ENCODE assay signal across 1 cellular context in the genomic region with DNA sequence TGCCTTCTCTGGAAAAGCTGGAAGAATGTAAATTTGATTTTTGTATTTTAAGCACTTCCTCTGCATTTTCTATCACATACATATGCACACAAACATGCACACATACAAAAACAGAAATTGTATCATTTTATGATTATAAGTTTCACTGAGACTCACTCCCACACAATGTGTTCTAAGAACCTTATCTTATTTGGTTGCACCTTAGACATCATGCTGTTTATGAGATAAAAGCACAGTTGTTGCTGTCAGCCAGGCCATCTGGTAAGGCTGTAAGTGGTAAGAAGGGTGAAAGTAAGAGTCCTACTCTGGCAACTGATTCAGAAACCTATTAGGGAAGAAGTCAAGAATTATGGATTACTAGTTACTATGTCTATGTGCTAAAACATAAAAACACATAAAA.
TF ChIP-seq lines count a peak whose summit lies in the region.

No MANE protein-coding gene starts in this region.

TF ChIP-seq in K562, 482 proteins besides CTCF, POLR2A, EP300 and RAD21 (continued from another document and continues in another):
- TF ChIP-seq, protein P1, sequence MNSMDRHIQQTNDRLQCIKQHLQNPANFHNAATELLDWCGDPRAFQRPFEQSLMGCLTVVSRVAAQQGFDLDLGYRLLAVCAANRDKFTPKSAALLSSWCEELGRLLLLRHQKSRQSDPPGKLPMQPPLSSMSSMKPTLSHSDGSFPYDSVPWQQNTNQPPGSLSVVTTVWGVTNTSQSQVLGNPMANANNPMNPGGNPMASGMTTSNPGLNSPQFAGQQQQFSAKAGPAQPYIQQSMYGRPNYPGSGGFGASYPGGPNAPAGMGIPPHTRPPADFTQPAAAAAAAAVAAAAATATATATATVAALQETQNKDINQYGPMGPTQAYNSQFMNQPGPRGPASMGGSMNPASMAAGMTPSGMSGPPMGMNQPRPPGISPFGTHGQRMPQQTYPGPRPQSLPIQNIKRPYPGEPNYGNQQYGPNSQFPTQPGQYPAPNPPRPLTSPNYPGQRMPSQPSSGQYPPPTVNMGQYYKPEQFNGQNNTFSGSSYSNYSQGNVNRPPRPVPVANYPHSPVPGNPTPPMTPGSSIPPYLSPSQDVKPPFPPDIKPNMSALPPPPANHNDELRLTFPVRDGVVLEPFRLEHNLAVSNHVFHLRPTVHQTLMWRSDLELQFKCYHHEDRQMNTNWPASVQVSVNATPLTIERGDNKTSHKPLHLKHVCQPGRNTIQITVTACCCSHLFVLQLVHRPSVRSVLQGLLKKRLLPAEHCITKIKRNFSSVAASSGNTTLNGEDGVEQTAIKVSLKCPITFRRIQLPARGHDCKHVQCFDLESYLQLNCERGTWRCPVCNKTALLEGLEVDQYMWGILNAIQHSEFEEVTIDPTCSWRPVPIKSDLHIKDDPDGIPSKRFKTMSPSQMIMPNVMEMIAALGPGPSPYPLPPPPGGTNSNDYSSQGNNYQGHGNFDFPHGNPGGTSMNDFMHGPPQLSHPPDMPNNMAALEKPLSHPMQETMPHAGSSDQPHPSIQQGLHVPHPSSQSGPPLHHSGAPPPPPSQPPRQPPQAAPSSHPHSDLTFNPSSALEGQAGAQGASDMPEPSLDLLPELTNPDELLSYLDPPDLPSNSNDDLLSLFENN (IDR thresholded peaks at IDR 0.05; ENCODE audit: low read depth in 2 of 2, low read length in 2 of 2): peak in 1 of 2 experiments; percentile 86; a peak in 2 of 4 replicates
- TF ChIP-seq FOSL1 (tag; conservative IDR thresholded peaks at IDR 0.05) (peak; percentile 55), ZKSCAN1 (IDR thresholded peaks at IDR 0.05; ENCODE audit: low read depth, low read length) (0 out of 2 replicates have a peak, but pooled peaks have one; percentile 62), DPF2 (IDR thresholded peaks at IDR 0.05) (peak; percentile 98), ZNF766 (CRISPR knock-in tag; conservative IDR thresholded peaks at IDR 0.05) (peak; percentile 51; the same call in 1 of the 2 replicates), CXXC5 (CRISPR knock-in tag; IDR thresholded peaks at IDR 0.05) (0 out of 2 replicates have a peak, but pooled peaks have one; percentile 21), HSF4 (CRISPR knock-in tag; IDR thresholded peaks at IDR 0.05; ENCODE audit: borderline replicate concordance) (no peak), YY1 (IDR thresholded peaks at IDR 0.05; ENCODE audit: borderline replicate concordance in 1 of 3, control insufficient read depth in 1 of 3, extremely low read depth in 1 of 3, insufficient read depth in 3 of 3, insufficient read length in 1 of 3, insufficient replicate concordance in 2 of 3, low read depth in 1 of 3, low read length in 2 of 3) (no peak), CCNT2 (IDR thresholded peaks at IDR 0.05; ENCODE audit: borderline replicate concordance, extremely low read depth, insufficient read length, low read depth, low read length) (peak; percentile 65), HDAC3 (IDR thresholded peaks at IDR 0.05; ENCODE audit: borderline replicate concordance, partially characterized antibody) (peak; percentile 88), ETV6 (IDR thresholded peaks at IDR 0.05; ENCODE audit: borderline replicate concordance in 1 of 2, low read depth in 2 of 2, low read length in 1 of 2) (peak in 1 of 2 experiments; percentile 71; a peak in 2 of 4 replicates), ETV6 (CRISPR knock-in tag; IDR thresholded peaks at IDR 0.05; ENCODE audit: borderline replicate concordance) (no peak), GTF2E2 (tag; IDR thresholded peaks at IDR 0.05) (no peak), RBM15 (IDR thresholded peaks at IDR 0.05; ENCODE audit: insufficient read depth, low read length) (no peak), TCF7 (IDR thresholded peaks at IDR 0.05; ENCODE audit: borderline replicate concordance) (no peak), TRIM24 (IDR thresholded peaks at IDR 0.05) (peak; percentile 98), CREBBP (IDR thresholded peaks at IDR 0.05; ENCODE audit: low read depth, low read length) (no peak), ARHGAP35 (IDR thresholded peaks at IDR 0.05; ENCODE audit: partially characterized antibody) (no peak), ILF3 (IDR thresholded peaks at IDR 0.05; ENCODE audit: borderline replicate concordance) (no peak; the same call in 1 of the 2 replicates), NBN (IDR thresholded peaks at IDR 0.05; ENCODE audit: low read depth) (peak; percentile 85), TAL1 (IDR thresholded peaks at IDR 0.05) (peak; percentile 96), RNF2 (IDR thresholded peaks at IDR 0.05) (peak; percentile 76; the same call in 1 of the 2 replicates), ZNF316 (IDR thresholded peaks at IDR 0.05) (no peak), LEF1 (IDR thresholded peaks at IDR 0.05) (peak; percentile 78), MEIS2 (IDR thresholded peaks at IDR 0.05; ENCODE audit: partially characterized antibody) (peak; percentile 62), HDAC1 (IDR thresholded peaks at IDR 0.05) (peak in 1 of 2 experiments; percentile 70; a peak in 3 of 4 replicates), RBM34 (IDR thresholded peaks at IDR 0.05; ENCODE audit: borderline replicate concordance, insufficient read depth, low read length) (no peak), HCFC1 (IDR thresholded peaks at IDR 0.05; ENCODE audit: low read depth, low read length) (no peak), HMG20B (CRISPR knock-in tag; IDR thresholded peaks at IDR 0.05) (no peak), SMAD2 (IDR thresholded peaks at IDR 0.05; ENCODE audit: low read depth, low read length) (no peak), GATAD2B (IDR thresholded peaks at IDR 0.05; ENCODE audit: borderline replicate concordance) (peak; percentile 92), NFIC (IDR thresholded peaks at IDR 0.05) (peak; percentile 87), MTA2 (IDR thresholded peaks at IDR 0.05; ENCODE audit: low read depth) (peak; percentile 94), ZNF408 (CRISPR knock-in tag; IDR thresholded peaks at IDR 0.05; ENCODE audit: low read depth) (no peak), CREB1 (IDR thresholded peaks at IDR 0.05) (peak; percentile 76), CREB1 (CRISPR knock-in tag; IDR thresholded peaks at IDR 0.05) (no peak), ADNP (tag; IDR thresholded peaks at IDR 0.05) (peak; percentile 63; the same call in 1 of the 2 replicates), MYNN (IDR thresholded peaks at IDR 0.05) (peak; percentile 100), MYNN (CRISPR knock-in tag; IDR thresholded peaks at IDR 0.05) (no peak; the same call in 1 of the 2 replicates), MBD2 (IDR thresholded peaks at IDR 0.05; ENCODE audit: borderline replicate concordance, low read depth) (peak; percentile 74), FOXJ2 (tag; IDR thresholded peaks at IDR 0.05) (no peak), ZEB2 (IDR thresholded peaks at IDR 0.05) (peak; percentile 27; the same call in 1 of the 2 replicates), NCOA1 (IDR thresholded peaks at IDR 0.05; ENCODE audit: low read depth) (peak; percentile 80; the same call in 1 of the 2 replicates), ATF1 (CRISPR knock-in tag; IDR thresholded peaks at IDR 0.05) (no peak), ATF1 (tag; IDR thresholded peaks at IDR 0.05) (0 out of 2 replicates have a peak, but pooled peaks have one; percentile 16), ZNF24 (IDR thresholded peaks at IDR 0.05) (0 out of 2 replicates have a peak, but pooled peaks have one; percentile 35), ELF4 (CRISPR knock-in tag; IDR thresholded peaks at IDR 0.05) (no peak), SOX6 (IDR thresholded peaks at IDR 0.05) (peak; percentile 92)
- TF ChIP-seq, protein P2, sequence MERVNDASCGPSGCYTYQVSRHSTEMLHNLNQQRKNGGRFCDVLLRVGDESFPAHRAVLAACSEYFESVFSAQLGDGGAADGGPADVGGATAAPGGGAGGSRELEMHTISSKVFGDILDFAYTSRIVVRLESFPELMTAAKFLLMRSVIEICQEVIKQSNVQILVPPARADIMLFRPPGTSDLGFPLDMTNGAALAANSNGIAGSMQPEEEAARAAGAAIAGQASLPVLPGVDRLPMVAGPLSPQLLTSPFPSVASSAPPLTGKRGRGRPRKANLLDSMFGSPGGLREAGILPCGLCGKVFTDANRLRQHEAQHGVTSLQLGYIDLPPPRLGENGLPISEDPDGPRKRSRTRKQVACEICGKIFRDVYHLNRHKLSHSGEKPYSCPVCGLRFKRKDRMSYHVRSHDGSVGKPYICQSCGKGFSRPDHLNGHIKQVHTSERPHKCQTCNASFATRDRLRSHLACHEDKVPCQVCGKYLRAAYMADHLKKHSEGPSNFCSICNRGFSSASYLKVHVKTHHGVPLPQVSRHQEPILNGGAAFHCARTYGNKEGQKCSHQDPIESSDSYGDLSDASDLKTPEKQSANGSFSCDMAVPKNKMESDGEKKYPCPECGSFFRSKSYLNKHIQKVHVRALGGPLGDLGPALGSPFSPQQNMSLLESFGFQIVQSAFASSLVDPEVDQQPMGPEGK (CRISPR knock-in tag; IDR thresholded peaks at IDR 0.05; ENCODE audit: borderline replicate concordance): no peak
- TF ChIP-seq, protein P3, sequence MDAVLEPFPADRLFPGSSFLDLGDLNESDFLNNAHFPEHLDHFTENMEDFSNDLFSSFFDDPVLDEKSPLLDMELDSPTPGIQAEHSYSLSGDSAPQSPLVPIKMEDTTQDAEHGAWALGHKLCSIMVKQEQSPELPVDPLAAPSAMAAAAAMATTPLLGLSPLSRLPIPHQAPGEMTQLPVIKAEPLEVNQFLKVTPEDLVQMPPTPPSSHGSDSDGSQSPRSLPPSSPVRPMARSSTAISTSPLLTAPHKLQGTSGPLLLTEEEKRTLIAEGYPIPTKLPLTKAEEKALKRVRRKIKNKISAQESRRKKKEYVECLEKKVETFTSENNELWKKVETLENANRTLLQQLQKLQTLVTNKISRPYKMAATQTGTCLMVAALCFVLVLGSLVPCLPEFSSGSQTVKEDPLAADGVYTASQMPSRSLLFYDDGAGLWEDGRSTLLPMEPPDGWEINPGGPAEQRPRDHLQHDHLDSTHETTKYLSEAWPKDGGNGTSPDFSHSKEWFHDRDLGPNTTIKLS (IDR thresholded peaks at IDR 0.05; ENCODE audit: borderline replicate concordance, low read depth): no peak
- TF ChIP-seq, protein P4, sequence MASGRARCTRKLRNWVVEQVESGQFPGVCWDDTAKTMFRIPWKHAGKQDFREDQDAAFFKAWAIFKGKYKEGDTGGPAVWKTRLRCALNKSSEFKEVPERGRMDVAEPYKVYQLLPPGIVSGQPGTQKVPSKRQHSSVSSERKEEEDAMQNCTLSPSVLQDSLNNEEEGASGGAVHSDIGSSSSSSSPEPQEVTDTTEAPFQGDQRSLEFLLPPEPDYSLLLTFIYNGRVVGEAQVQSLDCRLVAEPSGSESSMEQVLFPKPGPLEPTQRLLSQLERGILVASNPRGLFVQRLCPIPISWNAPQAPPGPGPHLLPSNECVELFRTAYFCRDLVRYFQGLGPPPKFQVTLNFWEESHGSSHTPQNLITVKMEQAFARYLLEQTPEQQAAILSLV (tag; IDR thresholded peaks at IDR 0.05): no peak
- TF ChIP-seq, protein P5, sequence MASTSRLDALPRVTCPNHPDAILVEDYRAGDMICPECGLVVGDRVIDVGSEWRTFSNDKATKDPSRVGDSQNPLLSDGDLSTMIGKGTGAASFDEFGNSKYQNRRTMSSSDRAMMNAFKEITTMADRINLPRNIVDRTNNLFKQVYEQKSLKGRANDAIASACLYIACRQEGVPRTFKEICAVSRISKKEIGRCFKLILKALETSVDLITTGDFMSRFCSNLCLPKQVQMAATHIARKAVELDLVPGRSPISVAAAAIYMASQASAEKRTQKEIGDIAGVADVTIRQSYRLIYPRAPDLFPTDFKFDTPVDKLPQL (IDR thresholded peaks at IDR 0.05; ENCODE audit: extremely low read depth, insufficient read length): no peak
- TF ChIP-seq, protein P6, sequence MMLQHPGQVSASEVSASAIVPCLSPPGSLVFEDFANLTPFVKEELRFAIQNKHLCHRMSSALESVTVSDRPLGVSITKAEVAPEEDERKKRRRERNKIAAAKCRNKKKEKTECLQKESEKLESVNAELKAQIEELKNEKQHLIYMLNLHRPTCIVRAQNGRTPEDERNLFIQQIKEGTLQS (IDR thresholded peaks at IDR 0.05): 0 out of 2 replicates have a peak, but pooled peaks have one; percentile 12
- TF ChIP-seq, protein P6 (CRISPR knock-in tag; conservative IDR thresholded peaks at IDR 0.05): no peak
- TF ChIP-seq, protein P7, sequence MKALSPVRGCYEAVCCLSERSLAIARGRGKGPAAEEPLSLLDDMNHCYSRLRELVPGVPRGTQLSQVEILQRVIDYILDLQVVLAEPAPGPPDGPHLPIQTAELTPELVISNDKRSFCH (CRISPR knock-in tag; IDR thresholded peaks at IDR 0.05): no peak
- TF ChIP-seq, protein P7 (tag; IDR thresholded peaks at IDR 0.05): no peak
- TF ChIP-seq, protein P8, sequence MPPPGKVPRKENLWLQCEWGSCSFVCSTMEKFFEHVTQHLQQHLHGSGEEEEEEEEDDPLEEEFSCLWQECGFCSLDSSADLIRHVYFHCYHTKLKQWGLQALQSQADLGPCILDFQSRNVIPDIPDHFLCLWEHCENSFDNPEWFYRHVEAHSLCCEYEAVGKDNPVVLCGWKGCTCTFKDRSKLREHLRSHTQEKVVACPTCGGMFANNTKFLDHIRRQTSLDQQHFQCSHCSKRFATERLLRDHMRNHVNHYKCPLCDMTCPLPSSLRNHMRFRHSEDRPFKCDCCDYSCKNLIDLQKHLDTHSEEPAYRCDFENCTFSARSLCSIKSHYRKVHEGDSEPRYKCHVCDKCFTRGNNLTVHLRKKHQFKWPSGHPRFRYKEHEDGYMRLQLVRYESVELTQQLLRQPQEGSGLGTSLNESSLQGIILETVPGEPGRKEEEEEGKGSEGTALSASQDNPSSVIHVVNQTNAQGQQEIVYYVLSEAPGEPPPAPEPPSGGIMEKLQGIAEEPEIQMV (tag; conservative IDR thresholded peaks at IDR 0.05; ENCODE audit: low read depth): no peak
- TF ChIP-seq, protein P9, sequence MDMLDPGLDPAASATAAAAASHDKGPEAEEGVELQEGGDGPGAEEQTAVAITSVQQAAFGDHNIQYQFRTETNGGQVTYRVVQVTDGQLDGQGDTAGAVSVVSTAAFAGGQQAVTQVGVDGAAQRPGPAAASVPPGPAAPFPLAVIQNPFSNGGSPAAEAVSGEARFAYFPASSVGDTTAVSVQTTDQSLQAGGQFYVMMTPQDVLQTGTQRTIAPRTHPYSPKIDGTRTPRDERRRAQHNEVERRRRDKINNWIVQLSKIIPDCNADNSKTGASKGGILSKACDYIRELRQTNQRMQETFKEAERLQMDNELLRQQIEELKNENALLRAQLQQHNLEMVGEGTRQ (CRISPR knock-in tag; IDR thresholded peaks at IDR 0.05): no peak
- TF ChIP-seq, protein P10, sequence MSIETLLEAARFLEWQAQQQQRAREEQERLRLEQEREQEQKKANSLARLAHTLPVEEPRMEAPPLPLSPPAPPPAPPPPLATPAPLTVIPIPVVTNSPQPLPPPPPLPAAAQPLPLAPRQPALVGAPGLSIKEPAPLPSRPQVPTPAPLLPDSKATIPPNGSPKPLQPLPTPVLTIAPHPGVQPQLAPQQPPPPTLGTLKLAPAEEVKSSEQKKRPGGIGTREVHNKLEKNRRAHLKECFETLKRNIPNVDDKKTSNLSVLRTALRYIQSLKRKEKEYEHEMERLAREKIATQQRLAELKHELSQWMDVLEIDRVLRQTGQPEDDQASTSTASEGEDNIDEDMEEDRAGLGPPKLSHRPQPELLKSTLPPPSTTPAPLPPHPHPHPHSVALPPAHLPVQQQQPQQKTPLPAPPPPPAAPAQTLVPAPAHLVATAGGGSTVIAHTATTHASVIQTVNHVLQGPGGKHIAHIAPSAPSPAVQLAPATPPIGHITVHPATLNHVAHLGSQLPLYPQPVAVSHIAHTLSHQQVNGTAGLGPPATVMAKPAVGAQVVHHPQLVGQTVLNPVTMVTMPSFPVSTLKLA (conservative IDR thresholded peaks at IDR 0.05): peak in 1 of 2 experiments; percentile 40; a peak in 2 of 4 replicates
